4 cellular contexts compared by ENCODE assay signal in the genomic region with DNA sequence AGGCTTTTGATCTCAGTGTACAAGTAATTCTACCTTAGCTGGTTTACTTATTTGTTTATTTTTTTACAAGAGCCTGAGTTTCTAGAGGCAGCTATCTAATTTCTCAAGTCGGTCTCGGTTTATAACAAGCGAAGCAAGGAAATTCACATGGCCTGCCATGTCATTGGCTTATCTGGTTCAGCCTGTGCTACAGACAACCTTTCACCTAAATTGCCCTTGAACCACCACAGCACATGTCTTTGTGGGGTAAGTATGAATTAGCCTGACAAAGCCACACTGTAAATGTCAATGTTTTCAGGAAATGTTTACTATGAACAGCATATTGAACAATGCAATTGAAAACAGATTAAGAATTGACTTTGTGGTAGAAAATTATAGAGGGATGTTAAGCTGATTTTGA.
"Had no signal": no experiment of that assay in that cellular context is flagged by ENCODE, and none has a peak within 500 bp of the region (broad histone marks: within the 10 kb centered on the region; RNA-seq: fewer than 3 reads in every experiment).

No MANE protein-coding gene starts in this region.

- DNase-seq: IMR-90 had no signal

- H3K4me3 ChIP-seq: K562 had no signal

- H3K27ac ChIP-seq: HL-60 had no signal

- ATAC-seq: HepG2, K562 had no signal
